Comparison of ENCODE assay signal across 2 cellular contexts in genomic region chr9:111919875-111920274, GRCh38.
TF ChIP-seq lines count a peak whose summit lies in the region.

No MANE protein-coding gene starts in this region.

TF ChIP-seq in IMR-90, 13 proteins besides CTCF, POLR2A, EP300 and RAD21:
- TF ChIP-seq MAZ (IDR thresholded peaks at IDR 0.05; ENCODE audit: borderline replicate concordance, low read depth, low read length) (no peak), CHD1 (IDR thresholded peaks at IDR 0.05; ENCODE audit: low read depth, low read length) (no peak), NFE2L2 (IDR thresholded peaks at IDR 0.05; ENCODE audit: low read depth, low read length) (no peak), MAFK (IDR thresholded peaks at IDR 0.05; ENCODE audit: low read depth, low read length) (no peak), BHLHE40 (IDR thresholded peaks at IDR 0.05; ENCODE audit: low read depth, low read length) (no peak), FOS (IDR thresholded peaks at IDR 0.05; ENCODE audit: low read depth, low read length) (no peak), RFX5 (IDR thresholded peaks at IDR 0.05; ENCODE audit: low read depth, low read length) (no peak), SMC3 (IDR thresholded peaks at IDR 0.05; ENCODE audit: low read depth, low read length) (no peak), CEBPB (IDR thresholded peaks at IDR 0.05; ENCODE audit: low read depth, low read length) (no peak), MXI1 (IDR thresholded peaks at IDR 0.05; ENCODE audit: borderline replicate concordance, low read depth, low read length) (no peak), RCOR1 (IDR thresholded peaks at IDR 0.05; ENCODE audit: insufficient replicate concordance, low read length) (no peak), USF2 (IDR thresholded peaks at IDR 0.05; ENCODE audit: low read depth, low read length) (no peak), ELK1 (IDR thresholded peaks at IDR 0.05; ENCODE audit: borderline replicate concordance, low read depth, low read length) (no peak)

TF ChIP-seq in GM12878, 131 proteins besides CTCF, POLR2A, EP300 and RAD21:
- TF ChIP-seq, protein P1, sequence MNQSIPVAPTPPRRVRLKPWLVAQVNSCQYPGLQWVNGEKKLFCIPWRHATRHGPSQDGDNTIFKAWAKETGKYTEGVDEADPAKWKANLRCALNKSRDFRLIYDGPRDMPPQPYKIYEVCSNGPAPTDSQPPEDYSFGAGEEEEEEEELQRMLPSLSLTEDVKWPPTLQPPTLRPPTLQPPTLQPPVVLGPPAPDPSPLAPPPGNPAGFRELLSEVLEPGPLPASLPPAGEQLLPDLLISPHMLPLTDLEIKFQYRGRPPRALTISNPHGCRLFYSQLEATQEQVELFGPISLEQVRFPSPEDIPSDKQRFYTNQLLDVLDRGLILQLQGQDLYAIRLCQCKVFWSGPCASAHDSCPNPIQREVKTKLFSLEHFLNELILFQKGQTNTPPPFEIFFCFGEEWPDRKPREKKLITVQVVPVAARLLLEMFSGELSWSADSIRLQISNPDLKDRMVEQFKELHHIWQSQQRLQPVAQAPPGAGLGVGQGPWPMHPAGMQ (IDR thresholded peaks at IDR 0.05; ENCODE audit: borderline replicate concordance) = no peak
- TF ChIP-seq MEF2B (IDR thresholded peaks at IDR 0.05; ENCODE audit: partially characterized antibody, poor library complexity, severe bottlenecking) = peak; percentile 67
- TF ChIP-seq, protein P2, sequence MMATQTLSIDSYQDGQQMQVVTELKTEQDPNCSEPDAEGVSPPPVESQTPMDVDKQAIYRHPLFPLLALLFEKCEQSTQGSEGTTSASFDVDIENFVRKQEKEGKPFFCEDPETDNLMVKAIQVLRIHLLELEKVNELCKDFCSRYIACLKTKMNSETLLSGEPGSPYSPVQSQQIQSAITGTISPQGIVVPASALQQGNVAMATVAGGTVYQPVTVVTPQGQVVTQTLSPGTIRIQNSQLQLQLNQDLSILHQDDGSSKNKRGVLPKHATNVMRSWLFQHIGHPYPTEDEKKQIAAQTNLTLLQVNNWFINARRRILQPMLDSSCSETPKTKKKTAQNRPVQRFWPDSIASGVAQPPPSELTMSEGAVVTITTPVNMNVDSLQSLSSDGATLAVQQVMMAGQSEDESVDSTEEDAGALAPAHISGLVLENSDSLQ (IDR thresholded peaks at IDR 0.05) = peak; percentile 25; the same call in 1 of the 2 replicates
TF ChIP-seq in GM12878: peak in this region for 2.
